Comparison of ENCODE assay signal across 8 cellular contexts in genomic region chr17:44899074-44899782, GRCh38. TPM values are rescaled to one million over a fixed set of nuclear protein-coding genes. Genes with fewer than 3 reads are reported as not detected.
DNase-seq lines count a peak whose midpoint lies in the region; ATAC-seq, FAIRE-seq and TF ChIP-seq lines count a peak whose summit lies in the region.

Gene EFTUD2, minus strand, starts transcription at chr17:44899445. Its CDS starts 4,924 bp downstream, at chr17:44894521.

- TF ChIP-seq CTCF in activated B cell treated with CpG ODN at 0.5 μM for 24 hours (IDR thresholded peaks at IDR 0.05) (no peak), cardiac fibroblast (IDR thresholded peaks at IDR 0.05; ENCODE audit: low read depth, low read length) (no peak), spleen (IDR thresholded peaks at IDR 0.05 in 8 of 11, conservative IDR thresholded peaks at IDR 0.05 in 3 of 11) (peak in 7 of 11 experiments; percentile 11 to 47 (median 19))

- H3K9me3 Mint-ChIP-seq in activated B cell treated with CpG ODN at 0.5 μM for 24 hours = no peaks in the 10 kb centered on the region

- peaks cover 4% of the 10 kb centered on the region for H3K27me3 Mint-ChIP-seq in activated B cell treated with CpG ODN at 0.5 μM for 24 hours

- peaks cover 0 to 27% (median 7%) of the 10 kb centered on the region in 6 donors for H3K36me3 ChIP-seq in spleen

- H3K4me1 Mint-ChIP-seq in activated B cell treated with CpG ODN at 0.5 μM for 24 hours = peaks cover 31% of the 10 kb centered on the region

- H3K9me3 ChIP-seq in spleen = no peaks in the 10 kb centered on the region

- H3K27ac ChIP-seq in spleen = peak within 1 kb of the TSS; percentile 92 to 98 (median 97)

- DNase-seq in NCI-H345 (lab: John Stamatoyannopoulos, UW) (peak; percentile 91), activated B cell treated with CpG ODN at 0.5 μM for 24 hours (peak; percentile 94), cardiac fibroblast (ENCODE audit: low read depth in 2 of 2) (peak; percentile 93), inferior parietal cortex (ENCODE audit: extremely low spot score) (peak; percentile 90), spleen (peak; percentile 98)

- H3K36me3 Mint-ChIP-seq in activated B cell treated with CpG ODN at 0.5 μM for 24 hours (ENCODE audit: low read depth) = peaks cover 22% of the 10 kb centered on the region

- POLR2A ChIA-PET in activated B cell treated with CpG ODN at 0.5 μM for 24 hours (lab: Charles Lee) = interaction anchor here (0.6 to 3.2 kb wide), 15 partner anchors 12 to 772 kb away, joined by 3 to 17 read pairs (median 3); partner anchors contain the start of genes ACBD4, GPATCH8, HEXIM1 and HEXIM2

- peak within 1 kb of the TSS; percentile 96 for H3K4me3 Mint-ChIP-seq in activated B cell treated with CpG ODN at 0.5 μM for 24 hours

- ATAC-seq in GM18907 (IDR thresholded peaks at IDR 0.05; ENCODE audit: unreplicated experiment) (peak; percentile 79), HG03159 (IDR thresholded peaks at IDR 0.05; ENCODE audit: unreplicated experiment) (peak; percentile 77), activated B cell treated with CpG ODN at 0.5 μM for 24 hours (ENCODE audit: low read depth) (peak; percentile 93)

- peaks cover 29 to 87% (median 50%) of the 10 kb centered on the region in 6 donors for H3K4me1 ChIP-seq in spleen

- intact Hi-C loops in activated B cell treated with CpG ODN at 0.5 μM for 24 hours (cut with micrococcal nuclease) (loop anchor here (1.0 to 10.0 kb wide), 5 partner anchors 48 to 712 kb away; partner anchors contain the start of genes C1QL1, DBF4B, KIF18B and NMT1), spleen (cut with DNase I; ENCODE audit: low total_unique reads) (no loop called here)

- H3K27ac Mint-ChIP-seq in activated B cell treated with CpG ODN at 0.5 μM for 24 hours = peak within 1 kb of the TSS; percentile 99

- peak in 1 of 3 donors; percentile 89 for TF ChIP-seq POLR2A in spleen (IDR thresholded peaks at IDR 0.05)

- no peaks in the 10 kb centered on the region for H3K27me3 ChIP-seq in spleen (replicated peaks in 1 of 7)

- WGBS in spleen, 5 donors = 0 to 1% (median 0%) methylated on average over 32 to 54 of the region's 54 CpGs

- CTCF ChIA-PET in activated B cell treated with CpG ODN at 0.5 μM for 24 hours (lab: Charles Lee) = interaction anchor here (1.0 to 2.1 kb wide), 5 partner anchors 20 to 236 kb away, joined by 3 to 6 read pairs (median 3); partner anchors contain the start of gene ACBD4

- H3K4me3 ChIP-seq in cardiac fibroblast (replicated peaks in 1 of 2; ENCODE audit: low read depth in 2 of 2, low read length in 2 of 2) (peak within 1 kb of the TSS; percentile 78), spleen (peak within 1 kb of the TSS; percentile 66 to 93 (median 80))

- FAIRE-seq in A204.1 (lab: Jason Lieb, UNC) = peak; percentile 82

RNA-seq across cellular contexts. Expression of gene EFTUD2, which starts in this region (rescaled TPM):
- total RNA-seq in activated B cell treated with CpG ODN at 0.5 μM for 24 hours (168 and 192 TPM in 2 replicates), spleen (100 to 1,000 TPM in 6 of 7 donors, 10 to 100 TPM in 1; 77.4 to 140 (median 104) TPM)
- 10 to 100 TPM; 39.0 to 44.0 (median 43.6) TPM for polyA plus RNA-seq in spleen

Comparison
In these comparisons a context has a peak if more than half of its experiments do, and no peak if none do; other contexts are left out.
1. Peak in every context shown above with its lines: DNase-seq, ATAC-seq, H3K4me3 ChIP-seq and H3K27ac ChIP-seq.
2. CTCF ChIP-seq: peak in spleen (7 of 11); none in activated B cell treated with CpG ODN at 0.5 μM for 24 hours (single experiment) and cardiac fibroblast (single experiment).